Comparison of ENCODE assay signal across 13 cellular contexts in genomic region chr22:50118557-50119168, GRCh38. TPM values are rescaled to one million over a fixed set of nuclear protein-coding genes. Genes with fewer than 3 reads are reported as not detected.
A peak's percentile ranks its signal among the peaks of the same experiment; 100 is the strongest.
DNase-seq lines count a peak whose midpoint lies in the region; ATAC-seq and TF ChIP-seq lines count a peak whose summit lies in the region.
"Had no signal": no experiment of that assay in that cellular context is flagged by ENCODE, and none has a peak within 500 bp of the region (broad histone marks: within the 10 kb centered on the region; RNA-seq: fewer than 3 reads in every experiment).

No MANE protein-coding gene starts in this region.

- no peaks in the 10 kb centered on the region for H3K36me3 Mint-ChIP-seq in activated CD4-positive, alpha-beta T cell treated with anti-CD3 and anti-CD28 coated beads for 36 hours (ENCODE audit: low read depth)

- peak overlapping the region in 2 of 4 donors; percentile 54 to 60 for H3K27ac ChIP-seq in sigmoid colon

- peaks cover 4% of the 10 kb centered on the region for H3K9me3 Mint-ChIP-seq in activated CD4-positive, alpha-beta T cell treated with anti-CD3 and anti-CD28 coated beads for 36 hours (ENCODE audit: low read depth)

- CTCF ChIA-PET in activated CD4-positive, alpha-beta T cell treated with anti-CD3 and anti-CD28 coated beads for 36 hours (lab: Charles Lee) = no interaction called here

- H3K36me3 ChIP-seq in sigmoid colon = no peaks in the 10 kb centered on the region

- H3K9me3 ChIP-seq in sigmoid colon = peaks cover 0 to 4% (median 2%) of the 10 kb centered on the region in 4 donors

- H3K4me1 Mint-ChIP-seq in activated CD4-positive, alpha-beta T cell treated with anti-CD3 and anti-CD28 coated beads for 36 hours = no peaks in the 10 kb centered on the region

- H3K27me3 Mint-ChIP-seq in activated CD4-positive, alpha-beta T cell treated with anti-CD3 and anti-CD28 coated beads for 36 hours = peaks cover 6% of the 10 kb centered on the region

- no peaks in the 10 kb centered on the region for H3K27me3 ChIP-seq in sigmoid colon

- no peak overlapping the region for H3K27ac Mint-ChIP-seq in activated CD4-positive, alpha-beta T cell treated with anti-CD3 and anti-CD28 coated beads for 36 hours

- peak; percentile 83 for DNase-seq in ELF-1 (ENCODE audit: low read depth, low spot score)
- peak; percentile 36 for DNase-seq in SK-N-DZ (ENCODE audit: low spot score)
- DNase-seq in fibroblast of villous mesenchyme (ENCODE audit: low read depth) = peak; percentile 100
- peak; percentile 76 for DNase-seq in sigmoid colon
- DNase-seq in activated CD4-positive, alpha-beta T cell treated with anti-CD3 and anti-CD28 coated beads for 36 hours = no peak
- no peak for DNase-seq in DMS53 treated with DMSO at 0.1 percent for 48 hours (lab: John Stamatoyannopoulos, UW; ENCODE audit: unreplicated experiment)
- DNase-seq: activated CD8-positive, alpha-beta memory T cell treated with anti-CD3 and anti-CD28 coated beads, Interleukin-2, amount 50 U/mL, for 48 hours; effector CD8-positive, alpha-beta T cell; NCI-H187 treated with DMSO at 0.1 percent for 48 hours; stimulated activated CD4-positive, alpha-beta T cell treated with anti-CD3 and anti-CD28 coated beads, Interleukin-4, amount 100 ng/mL, for 4 hours had no signal

- H3K4me3 ChIP-seq in fibroblast of villous mesenchyme (ENCODE audit: low read depth, low read length) = no peak overlapping the region
- H3K4me3 ChIP-seq in sigmoid colon = no peak overlapping the region

- H3K4me3 Mint-ChIP-seq in activated CD4-positive, alpha-beta T cell treated with anti-CD3 and anti-CD28 coated beads for 36 hours = no peak overlapping the region

- H3K4me1 ChIP-seq in sigmoid colon = peaks cover 0 to 37% (median 28%) of the 10 kb centered on the region in 4 donors

- TF ChIP-seq POLR2A in sigmoid colon (IDR thresholded peaks at IDR 0.05) (no peak), GM18505 (IDR thresholded peaks at IDR 0.05; ENCODE audit: borderline replicate concordance, extremely low read depth, insufficient read depth, insufficient read length) (no peak)

- POLR2A ChIA-PET in activated CD4-positive, alpha-beta T cell treated with anti-CD3 and anti-CD28 coated beads for 36 hours (lab: Charles Lee) = no interaction called here

- 32 to 47% methylated on average over 10 of the region's 10 CpGs for WGBS in sigmoid colon, 2 donors

- TF ChIP-seq CTCF in fibroblast of villous mesenchyme (IDR thresholded peaks at IDR 0.05; ENCODE audit: insufficient read depth, low read depth, low read length) = no peak
- TF ChIP-seq CTCF in sigmoid colon (IDR thresholded peaks at IDR 0.05) = no peak

- ATAC-seq in activated CD4-positive, alpha-beta T cell treated with anti-CD3 and anti-CD28 coated beads for 36 hours = no peak
- ATAC-seq in GM18505 (IDR thresholded peaks at IDR 0.05; ENCODE audit: unreplicated experiment) (no peak), HG03139 (IDR thresholded peaks at IDR 0.05; ENCODE audit: unreplicated experiment) (no peak)

- peak in 2 of 4 donors; percentile 50 to 56 for TF ChIP-seq EP300 in sigmoid colon (IDR thresholded peaks at IDR 0.05)

- intact Hi-C loops in sigmoid colon (cut with DNase I) = no loop called here
- intact Hi-C loops in activated CD4-positive, alpha-beta T cell treated with anti-CD3 and anti-CD28 coated beads for 36 hours (cut with DNase I, micrococcal nuclease) = no loop called here

RNA-seq across cellular contexts. Expression of gene MOV10L1, which starts 28.9 kb away (rescaled TPM):
- polyA plus RNA-seq in SK-N-DZ (2014; cell fraction: cytosol; rRNA removed) = 0.41 TPM in 1 of 2 replicates, not detected in the other
- polyA plus RNA-seq in SK-N-DZ (2014; cell fraction: nucleus; rRNA removed) = 0.24 and 0.64 TPM in 2 replicates
- total RNA-seq in fibroblast of villous mesenchyme (9.7 and 10.8 TPM in 2 replicates), sigmoid colon (1 to 10 TPM in 3 of 4 donors, under 1 TPM in 1; 0.82 to 5.6 (median 2.6) TPM)
- polyA plus RNA-seq in sigmoid colon = under 1 TPM in 1 of 3 donors, not detected in 2; 0.47 TPM
- total RNA-seq in activated CD4-positive, alpha-beta T cell treated with anti-CD3 and anti-CD28 coated beads for 36 hours = under 1 TPM in 1 of 2 experiments, not detected in 1; 0.11 TPM
- total RNA-seq: mononuclear cell had no signal

RNA-seq across cellular contexts. Expression of gene MLC1, which starts 33.4 kb away (rescaled TPM):
- not detected in 2 replicates for polyA plus RNA-seq in SK-N-DZ (2014; cell fraction: cytosol; rRNA removed)
- not detected in 2 replicates for polyA plus RNA-seq in SK-N-DZ (2014; cell fraction: nucleus; rRNA removed)
- under 0.01 TPM in 2 replicates for total RNA-seq in fibroblast of villous mesenchyme
- under 1 TPM in 2 of 4 donors, not detected in 2; 0.14 to 0.16 TPM for total RNA-seq in sigmoid colon
- polyA plus RNA-seq in sigmoid colon = under 1 TPM in 1 of 3 donors, not detected in 2; 0.23 TPM
- total RNA-seq in activated CD4-positive, alpha-beta T cell treated with anti-CD3 and anti-CD28 coated beads for 36 hours = not detected

RNA-seq across cellular contexts. Expression of gene PANX2, which starts 51.9 kb away (rescaled TPM):
- 1.7 and 2.2 TPM in 2 replicates for polyA plus RNA-seq in SK-N-DZ (2014; cell fraction: cytosol; rRNA removed)
- polyA plus RNA-seq in SK-N-DZ (2014; cell fraction: nucleus; rRNA removed) = 1.8 and 2.6 TPM in 2 replicates
- total RNA-seq in fibroblast of villous mesenchyme (0.32 and 0.43 TPM in 2 replicates), sigmoid colon (1 to 10 TPM in 1 of 4 donors, under 1 TPM in 2, not detected in 1; 0.27 to 3.0 (median 0.36) TPM)
- under 1 TPM in 2 of 3 donors, not detected in 1; 0.17 to 0.60 TPM for polyA plus RNA-seq in sigmoid colon
- total RNA-seq in activated CD4-positive, alpha-beta T cell treated with anti-CD3 and anti-CD28 coated beads for 36 hours = 1 to 10 TPM; 2.2 to 2.7 TPM

Comparison
In these comparisons a context has a peak if more than half of its experiments do, and no peak if none do; other contexts are left out.
1. DNase-seq: peak in ELF-1 (single experiment), SK-N-DZ (single experiment), fibroblast of villous mesenchyme (single experiment) and sigmoid colon (single experiment); none in activated CD4-positive, alpha-beta T cell treated with anti-CD3 and anti-CD28 coated beads for 36 hours (single experiment) and DMS53 treated with DMSO at 0.1 percent for 48 hours (single experiment).